Comparison of ENCODE assay signal across 9 cellular contexts in the genomic region with DNA sequence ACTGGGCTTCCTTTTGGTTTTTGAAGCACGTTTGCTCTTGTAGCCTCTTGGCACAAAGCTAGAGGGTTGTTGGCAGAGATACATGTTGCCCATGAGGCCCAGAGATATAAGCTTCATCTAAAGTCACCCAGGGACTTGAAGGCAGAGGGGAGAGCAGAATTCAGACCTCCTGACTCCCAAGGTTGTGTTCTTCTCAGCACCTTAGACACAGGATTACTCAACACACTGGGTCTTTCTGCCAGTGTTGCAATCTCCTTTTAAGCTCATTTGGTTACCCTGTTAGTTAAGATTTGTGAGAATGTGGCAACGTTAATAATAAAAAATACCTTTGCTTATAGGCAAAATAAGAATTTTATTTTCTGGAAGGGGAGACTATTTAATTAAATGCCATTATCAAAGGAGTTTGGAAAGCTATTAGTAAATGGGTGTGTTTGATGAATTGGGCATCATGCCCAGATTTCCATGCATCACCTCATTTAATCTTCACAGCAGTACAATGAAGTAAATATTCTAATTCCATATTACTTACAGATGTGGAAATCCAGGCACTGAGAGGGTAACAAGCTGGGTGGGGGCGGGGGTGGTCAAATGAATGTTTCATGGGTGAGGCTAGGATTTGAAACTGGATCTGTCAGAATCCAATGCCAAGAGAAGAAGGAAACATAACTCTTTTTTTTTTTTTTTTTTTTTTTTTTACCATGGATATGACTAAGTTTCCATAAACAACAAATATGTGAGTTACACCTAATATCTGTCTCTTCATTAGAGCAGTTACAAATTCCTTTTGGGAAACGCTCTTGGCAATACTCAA.
A peak's percentile ranks its signal among the peaks of the same experiment; 100 is the strongest.
DNase-seq lines count a peak whose midpoint lies in the region; ATAC-seq and TF ChIP-seq lines count a peak whose summit lies in the region.
"Had no signal": no experiment of that assay in that cellular context is flagged by ENCODE, and none has a peak within 500 bp of the region (broad histone marks: within the 10 kb centered on the region; RNA-seq: fewer than 3 reads in every experiment).

No MANE protein-coding gene starts in this region.

- H3K27ac ChIP-seq in epithelial cell of prostate, result peak overlapping the region; percentile 62
- peak overlapping the region in 5 of 59 donors; percentile 10 to 46 (median 20) for H3K27ac ChIP-seq in dorsolateral prefrontal cortex

- H3K4me3 ChIP-seq in retinal pigment epithelial cell (ENCODE audit: low read length), result no peak overlapping the region
- no peak overlapping the region for H3K4me3 ChIP-seq in dorsolateral prefrontal cortex

- DNase-seq in EH (ENCODE audit: low read depth) (peak; percentile 78), NCI-H2029 (lab: John Stamatoyannopoulos, UW) (peak; percentile 58), epithelial cell of prostate (ENCODE audit: low read depth, low spot score) (peak; percentile 55), retinal pigment epithelial cell (ENCODE audit: low read depth) (peak; percentile 68), DMS153 (lab: John Stamatoyannopoulos, UW) (no peak), dorsolateral prefrontal cortex (no peak)
- DNase-seq: activated CD8-positive, alpha-beta T cell treated with anti-CD3 and anti-CD28 coated beads for 36 hours had no signal

- ATAC-seq in HG02571 (IDR thresholded peaks at IDR 0.05; ENCODE audit: unreplicated experiment) (no peak), HG03139 (IDR thresholded peaks at IDR 0.05; ENCODE audit: unreplicated experiment) (no peak)
- ATAC-seq: activated CD8-positive, alpha-beta T cell treated with anti-CD3 and anti-CD28 coated beads for 36 hours had no signal

- intact Hi-C loops in dorsolateral prefrontal cortex (cut with DNase I), result loop anchor here in 1 of 2 donors (10.0 kb wide), 1 partner anchor 84 kb away; no protein-coding TSS in a partner anchor

- TF ChIP-seq CTCF in retinal pigment epithelial cell (conservative IDR thresholded peaks at IDR 0.05; ENCODE audit: low read depth, low read length) (no peak), dorsolateral prefrontal cortex (IDR thresholded peaks at IDR 0.05 in 54 of 56, conservative IDR thresholded peaks at IDR 0.05 in 2 of 56; ENCODE audit: low read depth in 1 of 56, partially characterized antibody in 56 of 56) (no peak)

- H3K27me3 ChIP-seq in dorsolateral prefrontal cortex, result no peaks in the 10 kb centered on the region

Comparison
In these comparisons a context has a peak if more than half of its experiments do, and no peak if none do; other contexts are left out.
1. DNase-seq: peak in EH (single experiment), NCI-H2029 (single experiment), epithelial cell of prostate (single experiment) and retinal pigment epithelial cell (single experiment); none in DMS153 (single experiment) and dorsolateral prefrontal cortex (0 of 10).